ENCODE assay signal across 2 cellular contexts in genomic region chrX:80816051-80816450, GRCh38.
A peak's percentile ranks its signal among the peaks of the same experiment; 100 is the strongest.
TF ChIP-seq lines count a peak whose summit lies in the region.

No MANE protein-coding gene starts in this region.

TF ChIP-seq in GM23338, 12 proteins besides CTCF, POLR2A, EP300 and RAD21 (continued from another document):
- TF ChIP-seq ZNF462 (CRISPR knock-in tag; IDR thresholded peaks at IDR 0.05) (no peak), NANOG (IDR thresholded peaks at IDR 0.05; ENCODE audit: borderline replicate concordance) (peak; percentile 65; the same call in 1 of the 2 replicates), STAT1 (IDR thresholded peaks at IDR 0.05; ENCODE audit: unreplicated experiment) (no peak)

TF ChIP-seq in WTC11, 78 proteins besides CTCF, POLR2A, EP300 and RAD21 (continued from another document):
- TF ChIP-seq IRF1 (CRISPR knock-in tag; IDR thresholded peaks at IDR 0.05) (no peak), ATF2 (CRISPR knock-in tag; IDR thresholded peaks at IDR 0.05; ENCODE audit: borderline replicate concordance, low read depth) (no peak), ELF4 (CRISPR knock-in tag; IDR thresholded peaks at IDR 0.05; ENCODE audit: low read depth) (no peak), KAT7 (CRISPR knock-in tag; IDR thresholded peaks at IDR 0.05; ENCODE audit: borderline replicate concordance) (no peak), NR1H2 (CRISPR knock-in tag; IDR thresholded peaks at IDR 0.05) (no peak), ZMAT4 (CRISPR knock-in tag; IDR thresholded peaks at IDR 0.05) (no peak), ZNF416 (CRISPR knock-in tag; IDR thresholded peaks at IDR 0.05) (no peak), ERG (CRISPR knock-in tag; IDR thresholded peaks at IDR 0.05) (no peak), ZNF138 (CRISPR knock-in tag; conservative IDR thresholded peaks at IDR 0.05) (no peak), ETV6 (CRISPR knock-in tag; IDR thresholded peaks at IDR 0.05) (no peak), PRDM15 (CRISPR knock-in tag; IDR thresholded peaks at IDR 0.05) (no peak), JAZF1 (CRISPR knock-in tag; IDR thresholded peaks at IDR 0.05) (no peak)
